In the genomic region with DNA sequence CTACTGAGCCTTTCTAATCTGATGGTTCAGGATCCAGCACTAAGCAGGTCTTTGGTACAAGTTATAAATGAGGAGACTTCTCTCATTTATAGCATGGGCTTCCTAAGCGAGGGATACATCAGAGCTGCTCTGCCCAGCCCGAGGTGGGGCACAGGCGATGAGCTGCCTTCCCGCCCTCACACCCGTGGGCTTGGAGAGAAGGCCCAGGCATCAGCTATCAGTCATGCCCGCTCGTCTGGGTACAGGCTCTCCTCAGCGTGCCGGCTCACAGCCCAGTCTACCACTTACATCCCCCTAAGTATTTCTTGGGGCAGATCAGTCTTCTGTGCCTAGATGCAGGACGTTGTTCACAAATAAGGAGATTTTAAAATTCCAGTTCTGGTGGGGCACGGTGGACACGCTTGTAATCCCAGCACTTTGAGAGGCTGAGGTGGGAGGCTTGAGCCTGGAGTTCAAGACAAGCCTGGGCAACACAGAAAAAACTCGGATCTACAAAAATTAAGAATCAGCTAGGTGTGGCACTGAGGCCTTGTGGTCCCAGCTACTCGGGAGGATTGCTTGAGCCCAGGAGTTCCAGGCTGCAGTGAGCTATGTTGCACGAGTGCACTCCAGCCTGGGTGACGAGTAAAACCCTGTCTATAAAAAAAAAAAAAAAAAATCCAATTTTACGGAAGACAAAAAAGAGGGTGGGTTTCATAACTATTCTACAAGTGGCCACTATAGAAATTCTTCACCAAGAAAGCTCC, we compare ENCODE assay signal across 16 cellular contexts. TPM values are rescaled to one million over a fixed set of nuclear protein-coding genes. Genes with fewer than 3 reads are reported as not detected.
DNase-seq lines count a peak whose midpoint lies in the region; ATAC-seq, FAIRE-seq and TF ChIP-seq lines count a peak whose summit lies in the region.
"Had no signal": no experiment of that assay in that cellular context is flagged by ENCODE, and none has a peak within 500 bp of the region (broad histone marks: within the 10 kb centered on the region; RNA-seq: fewer than 3 reads in every experiment).

No MANE protein-coding gene starts in this region.

- intact Hi-C loops in HepG2 (cut with micrococcal nuclease; ENCODE audit: unreplicated experiment), result loop anchor here (2.0 kb wide), 1 partner anchor 56 kb away; a partner anchor contains a TSS

- H3K27ac ChIP-seq in WERI-Rb-1 (peak overlapping the region; percentile 83), HepG2 (ENCODE audit: extremely low read length, insufficient read depth, low read length) (no peak overlapping the region), thymus (ENCODE audit: low read depth) (peak overlapping the region; percentile 74), coronary artery (no peak overlapping the region)
- H3K27ac ChIP-seq: A549 had no signal

- H3K9ac ChIP-seq in HepG2 (ENCODE audit: insufficient read depth, low read depth, low read length), result no peak overlapping the region

- TF ChIP-seq EP300 in HepG2 (IDR thresholded peaks at IDR 0.05; ENCODE audit: low read depth in 2 of 2, low read length in 2 of 2), result no peak
- no peak for TF ChIP-seq EP300 in HepG2 (CRISPR knock-in tag; IDR thresholded peaks at IDR 0.05; ENCODE audit: borderline replicate concordance)

- CTCF ChIA-PET in HepG2 (lab: Yijun Ruan, JAX; ENCODE audit: low intra/inter-chr PET ratio, low total read pairs), result no interaction called here

- H3K4me1 Mint-ChIP-seq in activated T-cell treated with anti-CD3 and anti-CD28 coated beads, Interleukin-2, amount 50 U/mL, for 72 hours (ENCODE audit: low read depth), result peaks cover 68% of the 10 kb centered on the region
- peaks cover 81% of the 10 kb centered on the region for H3K4me1 Mint-ChIP-seq in activated T-cell treated with anti-CD3 and anti-CD28 coated beads, Interleukin-2, amount 50 U/mL, for 4 hours (ENCODE audit: low read depth)

- no TSS peak for BruUV-seq in HepG2 (replicated peaks; lab: Mats Ljungman, UMichigan)

- no peak for ATAC-seq in activated T-cell treated with anti-CD3 and anti-CD28 coated beads, Interleukin-2, amount 50 U/mL, for 72 hours (replicated peaks in 1 of 2)
- ATAC-seq in activated T-cell treated with anti-CD3 and anti-CD28 coated beads, Interleukin-2, amount 50 U/mL, for 4 hours, result no peak
- ATAC-seq in HepG2, result no peak
- ATAC-seq: A549, sciatic nerve had no signal

- no peaks in the 10 kb centered on the region for H3K27me3 ChIP-seq in WERI-Rb-1 (ENCODE audit: insufficient read depth, low read depth, severe bottlenecking)
- no peaks in the 10 kb centered on the region for H3K27me3 ChIP-seq in HepG2 (ENCODE audit: control insufficient read depth in 1 of 2, insufficient read depth in 2 of 2, low read length in 2 of 2)
- no peaks in the 10 kb centered on the region for H3K27me3 ChIP-seq in thymus (ENCODE audit: control insufficient read depth, insufficient read depth)

- FAIRE-seq in HepG2 (lab: Jason Lieb, UNC), result no peak
- FAIRE-seq: A549 had no signal

- DNase-seq in activated T-cell treated with anti-CD3 and anti-CD28 coated beads, Interleukin-2, amount 50 U/mL, for 72 hours, result no peak
- no peak for DNase-seq in activated T-cell treated with anti-CD3 and anti-CD28 coated beads, Interleukin-2, amount 50 U/mL, for 4 hours
- DNase-seq in WERI-Rb-1 (no peak), HepG2 (ENCODE audit: low spot score) (no peak), SKM-1 treated with dmso at 0.1 percent for 144 hours (lab: John Stamatoyannopoulos, UW; ENCODE audit: unreplicated experiment) (no peak), NCI-H146 treated with DMSO at 0.1 percent for 48 hours (lab: John Stamatoyannopoulos, UW; ENCODE audit: unreplicated experiment) (no peak), coronary artery (ENCODE audit: low spot score) (no peak)
- DNase-seq: activated CD4-positive, CD25-positive, alpha-beta regulatory T cell; activated CD8-positive, alpha-beta memory T cell treated with anti-CD3 and anti-CD28 coated beads, Interleukin-2, amount 50 U/mL, for 48 hours; H7; NCI-H2029 treated with DMSO at 0.1 percent for 48 hours; NCI-H526 treated with DMSO at 0.1 percent for 48 hours; stimulated activated CD4-positive, alpha-beta T cell treated with anti-CD3 and anti-CD28 coated beads, Interleukin-4, amount 100 ng/mL, for 4 hours had no signal

- H3K9me3 ChIP-seq in WERI-Rb-1 (ENCODE audit: severe bottlenecking) (no peaks in the 10 kb centered on the region), HepG2 (ENCODE audit: low read length) (no peaks in the 10 kb centered on the region), thymus (ENCODE audit: control insufficient read depth) (no peaks in the 10 kb centered on the region)
- H3K9me3 ChIP-seq: A549 had no signal

- H3K4me1 ChIP-seq in HepG2 (ENCODE audit: insufficient read depth, low read length) (peaks cover 43% of the 10 kb centered on the region), thymus (ENCODE audit: control insufficient read depth, insufficient read depth, low read length) (peaks cover 8% of the 10 kb centered on the region)
- H3K4me1 ChIP-seq: A549 had no signal

- peaks cover 3 to 5% of the 10 kb centered on the region in 2 donors for H3K36me3 Mint-ChIP-seq in activated T-cell treated with anti-CD3 and anti-CD28 coated beads, Interleukin-2, amount 50 U/mL, for 72 hours (ENCODE audit: insufficient read depth in 2 of 2)
- H3K36me3 Mint-ChIP-seq in activated T-cell treated with anti-CD3 and anti-CD28 coated beads, Interleukin-2, amount 50 U/mL, for 4 hours (ENCODE audit: insufficient read depth), result peaks cover 23% of the 10 kb centered on the region

- WGBS in HepG2 (ENCODE audit: low lambda C conversion rate), result 88% methylated on average over 13 of the region's 17 CpGs
- WGBS in thymus, result 94% methylated on average over 17 of the region's 17 CpGs

- no peak overlapping the region for H2AFZ ChIP-seq in HepG2 (ENCODE audit: low read length)

- POLR2A ChIA-PET in HepG2 (lab: Yijun Ruan, JAX), result interaction anchor here (0.6 kb wide), 1 partner anchor 30 kb away, joined by 4 read pairs; no protein-coding TSS in a partner anchor

- H3K9me3 Mint-ChIP-seq in activated T-cell treated with anti-CD3 and anti-CD28 coated beads, Interleukin-2, amount 50 U/mL, for 72 hours, result no peaks in the 10 kb centered on the region
- no peaks in the 10 kb centered on the region for H3K9me3 Mint-ChIP-seq in activated T-cell treated with anti-CD3 and anti-CD28 coated beads, Interleukin-2, amount 50 U/mL, for 4 hours

- TF ChIP-seq POLR2A in HepG2 (IDR thresholded peaks at IDR 0.05; ENCODE audit: insufficient read depth in 1 of 2, low read depth in 2 of 2, low read length in 2 of 2), result no peak

- H3K4me3 ChIP-seq in WERI-Rb-1 (ENCODE audit: low read depth, low read length) (no peak overlapping the region), HepG2 (replicated peaks in 1 of 3; ENCODE audit: insufficient read depth in 1 of 3, low read depth in 2 of 3, low read length in 3 of 3) (no peak overlapping the region), thymus (ENCODE audit: low read length) (no peak overlapping the region), coronary artery (no peak overlapping the region)
- H3K4me3 ChIP-seq: A549 had no signal

- no peaks in the 10 kb centered on the region for H4K20me1 ChIP-seq in HepG2 (ENCODE audit: insufficient read depth, low read length)

- H3K27ac Mint-ChIP-seq in activated T-cell treated with anti-CD3 and anti-CD28 coated beads, Interleukin-2, amount 50 U/mL, for 72 hours, result peak overlapping the region; percentile 67

- H3K36me3 ChIP-seq in WERI-Rb-1 (peaks cover 40% of the 10 kb centered on the region), HepG2 (replicated peaks in 1 of 2; ENCODE audit: control insufficient read depth in 1 of 2, insufficient read depth in 2 of 2, low read length in 2 of 2) (peaks cover 2 to 5% of the 10 kb centered on the region in 2 experiments; a peak in 3 of 5 replicates), thymus (ENCODE audit: control insufficient read depth, insufficient read depth) (peaks cover 26% of the 10 kb centered on the region)

- TF ChIP-seq CTCF in WERI-Rb-1 (IDR thresholded peaks at IDR 0.05; ENCODE audit: low read depth, low read length) (no peak), HepG2 (CRISPR knock-in tag; IDR thresholded peaks at IDR 0.05) (no peak), coronary artery (IDR thresholded peaks at IDR 0.05) (no peak)

- no peaks in the 10 kb centered on the region for H3K79me2 ChIP-seq in HepG2 (ENCODE audit: insufficient read depth, low read length)

- peak overlapping the region; percentile 82 for H3K4me2 ChIP-seq in HepG2 (ENCODE audit: low read depth, low read length)
- H3K4me2 ChIP-seq: A549 had no signal

- no peaks in the 10 kb centered on the region for H3K27me3 Mint-ChIP-seq in activated T-cell treated with anti-CD3 and anti-CD28 coated beads, Interleukin-2, amount 50 U/mL, for 72 hours (ENCODE audit: low read depth)
- no peaks in the 10 kb centered on the region for H3K27me3 Mint-ChIP-seq in activated T-cell treated with anti-CD3 and anti-CD28 coated beads, Interleukin-2, amount 50 U/mL, for 4 hours (ENCODE audit: low read depth)

- no peak for TF ChIP-seq RAD21 in HepG2 (CRISPR knock-in tag; IDR thresholded peaks at IDR 0.05)

- no peak overlapping the region for H3K4me3 Mint-ChIP-seq in activated T-cell treated with anti-CD3 and anti-CD28 coated beads, Interleukin-2, amount 50 U/mL, for 72 hours
- no peak overlapping the region for H3K4me3 Mint-ChIP-seq in activated T-cell treated with anti-CD3 and anti-CD28 coated beads, Interleukin-2, amount 50 U/mL, for 4 hours

- in situ Hi-C loops in HepG2 (cut with HindIII; ENCODE audit: extremely low pct_ligation_motif_present, low pct_unique_long_range_greater_than_20kb), result no loop called here

RNA-seq across cellular contexts. Expression of a gene that starts 57.0 kb away (rescaled TPM):
- 100 to 1,000 TPM; 103 to 111 TPM for total RNA-seq in activated T-cell treated with anti-CD3 and anti-CD28 coated beads, Interleukin-2, amount 50 U/mL, for 72 hours
- 10 to 100 TPM; 50.3 to 60.2 (median 58.2) TPM for total RNA-seq in activated T-cell treated with anti-CD3 and anti-CD28 coated beads, Interleukin-2, amount 50 U/mL, for 4 hours
- total RNA-seq in HepG2 (2016; rRNA removed; fragmentation: Illumina TruSeq; extraction: Trizol), result 10.4 and 11.7 TPM in 2 replicates
- 7.1 and 8.3 TPM in 2 replicates for total RNA-seq in HepG2 (2016; cell fraction: cytosol; rRNA removed; fragmentation: Illumina TruSeq; extraction: Trizol; ENCODE audit: low read depth)
- total RNA-seq in HepG2 (2016; cell fraction: insoluble cytoplasmic fraction; rRNA removed; fragmentation: Illumina TruSeq; extraction: Trizol), result 7.7 and 11.4 TPM in 2 replicates
- total RNA-seq in HepG2 (2016; cell fraction: membrane; rRNA removed; fragmentation: Illumina TruSeq; extraction: Trizol), result 8.7 and 9.6 TPM in 2 replicates
- 17.4 and 18.0 TPM in 2 replicates for total RNA-seq in HepG2 (2016; cell fraction: nucleus; rRNA removed; fragmentation: Illumina TruSeq; extraction: Trizol)
- polyA plus RNA-seq in HepG2 (2011; rRNA removed) (3.6 and 4.3 TPM in 2 replicates), thymus (47.4 TPM)
- polyA plus RNA-seq in HepG2 (2011; cell fraction: cytosol; rRNA removed), result 2.3 and 3.2 TPM in 2 replicates
- 11.4 and 12.1 TPM in 2 replicates for polyA plus RNA-seq in HepG2 (2011; cell fraction: nucleus; rRNA removed)
- 3.7 and 5.3 TPM in 2 replicates for polyA plus RNA-seq in HepG2 (2012)
- polyA plus RNA-seq in HepG2 (2016; cell fraction: cytosol; fragmentation: Illumina TruSeq; extraction: Trizol; ENCODE audit: low read depth), result 5.2 and 5.3 TPM in 2 replicates
- polyA plus RNA-seq in HepG2 (2016; cell fraction: insoluble cytoplasmic fraction; fragmentation: Illumina TruSeq; extraction: Trizol; ENCODE audit: low read depth), result 8.0 and 9.8 TPM in 2 replicates
- 5.3 and 5.8 TPM in 2 replicates for polyA plus RNA-seq in HepG2 (2016; cell fraction: membrane; fragmentation: Illumina TruSeq; extraction: Trizol; ENCODE audit: low read depth)
- polyA plus RNA-seq in HepG2 (2016; cell fraction: nucleus; fragmentation: Illumina TruSeq; extraction: Trizol; ENCODE audit: insufficient read depth, low read depth), result 18.1 and 18.5 TPM in 2 replicates
- polyA minus RNA-seq in HepG2 (2011; rRNA and poly(A)+ RNA removed; ENCODE audit: low replicate concordance), result 12.3 and 15.2 TPM in 2 replicates
- polyA minus RNA-seq in HepG2 (2011; cell fraction: cytosol; rRNA and poly(A)+ RNA removed), result 4.3 and 4.5 TPM in 2 replicates
- 14.3 and 24.1 TPM in 2 replicates for polyA minus RNA-seq in HepG2 (2011; cell fraction: nucleus; rRNA and poly(A)+ RNA removed)

Comparison
In these comparisons a context has a peak if more than half of its experiments do, and no peak if none do; other contexts are left out.
1. H3K27ac ChIP-seq: peak in WERI-Rb-1 (single experiment) and thymus (single experiment); none in HepG2 (single experiment) and coronary artery (0 of 2).